Comparison of ENCODE assay signal across 1 cellular context in the genomic region with DNA sequence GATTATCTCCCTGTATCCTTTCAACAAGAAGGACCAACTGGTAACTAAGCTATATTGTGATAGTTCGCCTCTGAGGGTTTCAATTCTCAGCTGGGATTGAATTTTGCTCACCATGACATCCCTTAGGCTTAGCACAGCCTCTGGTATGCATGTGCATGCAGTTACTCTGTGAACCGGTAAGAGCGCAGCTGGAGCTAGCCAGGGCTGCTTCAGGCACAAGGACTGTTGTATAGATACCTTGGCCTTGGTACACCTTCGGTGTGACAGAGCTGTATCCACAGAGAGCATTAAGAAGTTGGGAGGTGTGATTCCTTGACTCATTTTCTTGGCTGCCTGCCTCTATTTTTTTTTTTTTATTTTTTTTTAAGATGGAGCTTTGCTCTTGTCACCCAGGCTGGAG.
TF ChIP-seq lines count a peak whose summit lies in the region.

No MANE protein-coding gene starts in this region.

TF ChIP-seq in K562, 482 proteins besides CTCF, POLR2A, EP300 and RAD21:
- TF ChIP-seq CCAR2 (IDR thresholded peaks at IDR 0.05; ENCODE audit: low read depth, low read length) (no peak), HDAC6 (IDR thresholded peaks at IDR 0.05; ENCODE audit: low read depth, low read length) (no peak), ZNF445 (CRISPR knock-in tag; IDR thresholded peaks at IDR 0.05; ENCODE audit: low read depth) (no peak), ZC3H8 (IDR thresholded peaks at IDR 0.05) (no peak), ZNF217 (CRISPR knock-in tag; IDR thresholded peaks at IDR 0.05) (no peak)
- TF ChIP-seq, protein P1, sequence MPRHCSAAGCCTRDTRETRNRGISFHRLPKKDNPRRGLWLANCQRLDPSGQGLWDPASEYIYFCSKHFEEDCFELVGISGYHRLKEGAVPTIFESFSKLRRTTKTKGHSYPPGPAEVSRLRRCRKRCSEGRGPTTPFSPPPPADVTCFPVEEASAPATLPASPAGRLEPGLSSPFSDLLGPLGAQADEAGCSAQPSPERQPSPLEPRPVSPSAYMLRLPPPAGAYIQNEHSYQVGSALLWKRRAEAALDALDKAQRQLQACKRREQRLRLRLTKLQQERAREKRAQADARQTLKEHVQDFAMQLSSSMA (CRISPR knock-in tag; IDR thresholded peaks at IDR 0.05), result no peak
- TF ChIP-seq, protein P2, sequence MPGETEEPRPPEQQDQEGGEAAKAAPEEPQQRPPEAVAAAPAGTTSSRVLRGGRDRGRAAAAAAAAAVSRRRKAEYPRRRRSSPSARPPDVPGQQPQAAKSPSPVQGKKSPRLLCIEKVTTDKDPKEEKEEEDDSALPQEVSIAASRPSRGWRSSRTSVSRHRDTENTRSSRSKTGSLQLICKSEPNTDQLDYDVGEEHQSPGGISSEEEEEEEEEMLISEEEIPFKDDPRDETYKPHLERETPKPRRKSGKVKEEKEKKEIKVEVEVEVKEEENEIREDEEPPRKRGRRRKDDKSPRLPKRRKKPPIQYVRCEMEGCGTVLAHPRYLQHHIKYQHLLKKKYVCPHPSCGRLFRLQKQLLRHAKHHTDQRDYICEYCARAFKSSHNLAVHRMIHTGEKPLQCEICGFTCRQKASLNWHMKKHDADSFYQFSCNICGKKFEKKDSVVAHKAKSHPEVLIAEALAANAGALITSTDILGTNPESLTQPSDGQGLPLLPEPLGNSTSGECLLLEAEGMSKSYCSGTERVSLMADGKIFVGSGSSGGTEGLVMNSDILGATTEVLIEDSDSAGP (CRISPR knock-in tag; IDR thresholded peaks at IDR 0.05), result no peak
- TF ChIP-seq, protein P3, sequence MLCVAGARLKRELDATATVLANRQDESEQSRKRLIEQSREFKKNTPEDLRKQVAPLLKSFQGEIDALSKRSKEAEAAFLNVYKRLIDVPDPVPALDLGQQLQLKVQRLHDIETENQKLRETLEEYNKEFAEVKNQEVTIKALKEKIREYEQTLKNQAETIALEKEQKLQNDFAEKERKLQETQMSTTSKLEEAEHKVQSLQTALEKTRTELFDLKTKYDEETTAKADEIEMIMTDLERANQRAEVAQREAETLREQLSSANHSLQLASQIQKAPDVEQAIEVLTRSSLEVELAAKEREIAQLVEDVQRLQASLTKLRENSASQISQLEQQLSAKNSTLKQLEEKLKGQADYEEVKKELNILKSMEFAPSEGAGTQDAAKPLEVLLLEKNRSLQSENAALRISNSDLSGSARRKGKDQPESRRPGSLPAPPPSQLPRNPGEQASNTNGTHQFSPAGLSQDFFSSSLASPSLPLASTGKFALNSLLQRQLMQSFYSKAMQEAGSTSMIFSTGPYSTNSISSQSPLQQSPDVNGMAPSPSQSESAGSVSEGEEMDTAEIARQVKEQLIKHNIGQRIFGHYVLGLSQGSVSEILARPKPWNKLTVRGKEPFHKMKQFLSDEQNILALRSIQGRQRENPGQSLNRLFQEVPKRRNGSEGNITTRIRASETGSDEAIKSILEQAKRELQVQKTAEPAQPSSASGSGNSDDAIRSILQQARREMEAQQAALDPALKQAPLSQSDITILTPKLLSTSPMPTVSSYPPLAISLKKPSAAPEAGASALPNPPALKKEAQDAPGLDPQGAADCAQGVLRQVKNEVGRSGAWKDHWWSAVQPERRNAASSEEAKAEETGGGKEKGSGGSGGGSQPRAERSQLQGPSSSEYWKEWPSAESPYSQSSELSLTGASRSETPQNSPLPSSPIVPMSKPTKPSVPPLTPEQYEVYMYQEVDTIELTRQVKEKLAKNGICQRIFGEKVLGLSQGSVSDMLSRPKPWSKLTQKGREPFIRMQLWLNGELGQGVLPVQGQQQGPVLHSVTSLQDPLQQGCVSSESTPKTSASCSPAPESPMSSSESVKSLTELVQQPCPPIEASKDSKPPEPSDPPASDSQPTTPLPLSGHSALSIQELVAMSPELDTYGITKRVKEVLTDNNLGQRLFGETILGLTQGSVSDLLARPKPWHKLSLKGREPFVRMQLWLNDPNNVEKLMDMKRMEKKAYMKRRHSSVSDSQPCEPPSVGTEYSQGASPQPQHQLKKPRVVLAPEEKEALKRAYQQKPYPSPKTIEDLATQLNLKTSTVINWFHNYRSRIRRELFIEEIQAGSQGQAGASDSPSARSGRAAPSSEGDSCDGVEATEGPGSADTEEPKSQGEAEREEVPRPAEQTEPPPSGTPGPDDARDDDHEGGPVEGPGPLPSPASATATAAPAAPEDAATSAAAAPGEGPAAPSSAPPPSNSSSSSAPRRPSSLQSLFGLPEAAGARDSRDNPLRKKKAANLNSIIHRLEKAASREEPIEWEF (CRISPR knock-in tag; IDR thresholded peaks at IDR 0.05), result no peak
